ENCODE assay signal across 17 cellular contexts in genomic region chr5:149681922-149682321, GRCh38. TPM values are rescaled to one million over a fixed set of nuclear protein-coding genes. Genes with fewer than 3 reads are reported as not detected.
A peak's percentile ranks its signal among the peaks of the same experiment; 100 is the strongest.
DNase-seq lines count a peak whose midpoint lies in the region; ATAC-seq, FAIRE-seq and TF ChIP-seq lines count a peak whose summit lies in the region.
"Had no signal": no experiment of that assay in that cellular context is flagged by ENCODE, and none has a peak within 500 bp of the region (broad histone marks: within the 10 kb centered on the region; RNA-seq: fewer than 3 reads in every experiment).

No MANE protein-coding gene starts in this region.

- no peak for FAIRE-seq in K562 (lab: Jason Lieb, UNC)
- no peak for FAIRE-seq in small intestine (lab: Jason Lieb, UNC)
- FAIRE-seq: A204.1, GM12878, GM19239 had no signal

- H3K4me1 ChIP-seq in left ventricle myocardium inferior (peaks cover 42% of the 10 kb centered on the region), K562 (replicated peaks in 1 of 2; ENCODE audit: control insufficient read depth in 2 of 2, insufficient read depth in 2 of 2, low read length in 2 of 2) (peaks cover 0 to 27% of the 10 kb centered on the region in 2 experiments; a peak in 2 of 5 replicates), small intestine (ENCODE audit: control insufficient read depth in 2 of 2, insufficient read depth in 1 of 2, low read depth in 1 of 2, low read length in 1 of 2) (peaks cover 0 to 1% of the 10 kb centered on the region in 2 donors)
- H3K4me1 ChIP-seq in BLaER1 treated with 17β-estradiol and CSF1 and Interleukin-3, amounts not matched to agents 10 nM and 100 nM: peaks cover 54 to 100% (median 98%) of the 10 kb centered on the region in 10 experiments
- H3K4me1 ChIP-seq: BE2C had no signal

- H3K27me3 Mint-ChIP-seq in stimulated activated memory B cell treated with anti-CD40 and anti-IgM and Interleukin-4, amounts not matched to agents 10 μg/mL and 1 μg/mL and 100 μg/mL, for 72 hours: no peaks in the 10 kb centered on the region

- no peaks in the 10 kb centered on the region for H3K79me2 ChIP-seq in K562 (ENCODE audit: control insufficient read depth, insufficient read depth, low read length)

- no peaks in the 10 kb centered on the region for H3K9me3 Mint-ChIP-seq in stimulated activated memory B cell treated with anti-CD40 and anti-IgM and Interleukin-4, amounts not matched to agents 10 μg/mL and 1 μg/mL and 100 μg/mL, for 72 hours
- H3K9me3 Mint-ChIP-seq: CD4-positive, CD25-positive, alpha-beta regulatory T cell; H9; IgD-negative memory B cell had no signal

- peak overlapping the region; percentile 38 for H3K27ac Mint-ChIP-seq in stimulated activated memory B cell treated with anti-CD40 and anti-IgM and Interleukin-4, amounts not matched to agents 10 μg/mL and 1 μg/mL and 100 μg/mL, for 72 hours
- H3K27ac Mint-ChIP-seq: H9 had no signal

- TF ChIP-seq CTCF in left ventricle myocardium inferior (IDR thresholded peaks at IDR 0.05; ENCODE audit: borderline replicate concordance) (no peak), K562 (IDR thresholded peaks at IDR 0.05 in 2 of 3, conservative IDR thresholded peaks at IDR 0.05 in 1 of 3; ENCODE audit: insufficient read depth in 2 of 3, low read depth in 1 of 3, low read length in 3 of 3) (no peak)

- peak overlapping the region; percentile 77 to 94 (median 83) for H3K4me2 ChIP-seq in BLaER1 treated with 17β-estradiol and CSF1 and Interleukin-3, amounts not matched to agents 10 nM and 100 nM
- H3K4me2 ChIP-seq in K562 (ENCODE audit: insufficient read depth, low read length): no peak overlapping the region

- intact Hi-C loops in left ventricle myocardium inferior (cut with micrococcal nuclease) (no loop called here), Right ventricle myocardium superior (cut with DNase I) (no loop called here), K562 (cut with micrococcal nuclease) (no loop called here)

- no peak overlapping the region for H3K4me3 Mint-ChIP-seq in stimulated activated memory B cell treated with anti-CD40 and anti-IgM and Interleukin-4, amounts not matched to agents 10 μg/mL and 1 μg/mL and 100 μg/mL, for 72 hours
- H3K4me3 Mint-ChIP-seq: CD4-positive, CD25-positive, alpha-beta regulatory T cell; H9 had no signal

- H3K36me3 ChIP-seq in left ventricle myocardium inferior: no peaks in the 10 kb centered on the region
- H3K36me3 ChIP-seq in BLaER1 treated with 17β-estradiol and CSF1 and Interleukin-3, amounts not matched to agents 10 nM and 100 nM: no peaks in the 10 kb centered on the region
- no peaks in the 10 kb centered on the region for H3K36me3 ChIP-seq in K562 (ENCODE audit: control insufficient read depth, insufficient read depth, low read length)
- no peaks in the 10 kb centered on the region for H3K36me3 ChIP-seq in small intestine (ENCODE audit: control insufficient read depth in 2 of 2, insufficient read depth in 2 of 2, low read length in 2 of 2)
- H3K36me3 ChIP-seq: BE2C had no signal

- TF ChIP-seq EP300 in K562 (IDR thresholded peaks at IDR 0.05; ENCODE audit: low read length): no peak

- no TSS peak for BruUV-seq in K562 (replicated peaks; lab: Mats Ljungman, UMichigan)

- DNase-seq in left ventricle myocardium inferior: no peak
- DNase-seq in Right ventricle myocardium superior: no peak
- no peak for DNase-seq in K562 (ENCODE audit: extremely low read depth in 1 of 4, low spot score in 3 of 4)
- no peak for DNase-seq in small intestine
- no peak for DNase-seq in activated naive CD4-positive, alpha-beta T cell treated with anti-CD3 and anti-CD28 coated beads, Interleukin-2, amount 50 U/mL, for 16 hours
- DNase-seq in RKO (ENCODE audit: low spot score): no peak
- DNase-seq: BE2C; CD4-positive, CD25-positive, alpha-beta regulatory T cell; DMS79; GOT3; H9 had no signal

- no peak for TF ChIP-seq RAD21 in K562 (CRISPR knock-in tag; conservative IDR thresholded peaks at IDR 0.05 in 1 of 2, IDR thresholded peaks at IDR 0.05 in 1 of 2)

- H2AFZ ChIP-seq in K562 (ENCODE audit: low read depth, low read length): no peak overlapping the region

- H3K36me3 Mint-ChIP-seq in stimulated activated memory B cell treated with anti-CD40 and anti-IgM and Interleukin-4, amounts not matched to agents 10 μg/mL and 1 μg/mL and 100 μg/mL, for 72 hours: no peaks in the 10 kb centered on the region
- H3K36me3 Mint-ChIP-seq: CD4-positive, CD25-positive, alpha-beta regulatory T cell; IgD-negative memory B cell had no signal

- no peak for TF ChIP-seq POLR2A in K562 (conservative IDR thresholded peaks at IDR 0.05)

- H3K27me3 ChIP-seq in left ventricle myocardium inferior (ENCODE audit: low read depth): no peaks in the 10 kb centered on the region
- H3K27me3 ChIP-seq in BLaER1 treated with 17β-estradiol and CSF1 and Interleukin-3, amounts not matched to agents 10 nM and 100 nM: no peaks in the 10 kb centered on the region
- no peaks in the 10 kb centered on the region; a peak in 1 of 5 replicates for H3K27me3 ChIP-seq in K562 (ENCODE audit: control insufficient read depth in 2 of 2, insufficient read depth in 2 of 2, low read length in 2 of 2)
- H3K27me3 ChIP-seq in small intestine (ENCODE audit: control insufficient read depth in 2 of 2, insufficient read depth in 2 of 2, low read length in 2 of 2): no peaks in the 10 kb centered on the region
- H3K27me3 ChIP-seq: BE2C had no signal

- in situ Hi-C loops in K562 (cut with MboI): no loop called here

- no peaks in the 10 kb centered on the region for H3K9me3 ChIP-seq in left ventricle myocardium inferior (replicated peaks)
- peaks cover 0 to 5% (median 0%) of the 10 kb centered on the region in 11 experiments; a peak in 1 of 22 replicates for H3K9me3 ChIP-seq in BLaER1 treated with 17β-estradiol and CSF1 and Interleukin-3, amounts not matched to agents 10 nM and 100 nM (replicated peaks in 1 of 11)
- no peaks in the 10 kb centered on the region for H3K9me3 ChIP-seq in K562 (replicated peaks; ENCODE audit: control insufficient read depth, insufficient read depth, low read depth, low read length)
- H3K9me3 ChIP-seq in small intestine (ENCODE audit: control insufficient read depth, low read depth): no peaks in the 10 kb centered on the region
- H3K9me3 ChIP-seq: BE2C had no signal

- ATAC-seq in Right ventricle myocardium superior (ENCODE audit: poor library complexity) (no peak), K562 (no peak)
- ATAC-seq in stimulated activated memory B cell treated with anti-CD40 and anti-IgM and Interleukin-4, amounts not matched to agents 10 μg/mL and 1 μg/mL and 100 μg/mL, for 72 hours: no peak
- ATAC-seq: GM12878 had no signal

- H3K27ac ChIP-seq in left ventricle myocardium inferior (replicated peaks) (peak overlapping the region; percentile 90), K562 (ENCODE audit: extremely low read depth, low read depth, low read length) (no peak overlapping the region), small intestine (ENCODE audit: low read depth in 1 of 2, low read length in 1 of 2) (no peak overlapping the region)
- peak overlapping the region; percentile 68 to 95 (median 84); a peak in 21 of 22 replicates for H3K27ac ChIP-seq in BLaER1 treated with 17β-estradiol and CSF1 and Interleukin-3, amounts not matched to agents 10 nM and 100 nM

- WGBS in K562 (ENCODE audit: insufficient coverage, low coverage, missing lambda C conversion rate): 62% methylated on average over 2 of the region's 2 CpGs
- WGBS in small intestine, 3 donors: 96 to 100% (median 98%) methylated on average over 2 of the region's 2 CpGs

- peak overlapping the region in 9 of 11 experiments; percentile 21 to 80 (median 71); a peak in 12 of 22 replicates for H3K9ac ChIP-seq in BLaER1 treated with 17β-estradiol and CSF1 and Interleukin-3, amounts not matched to agents 10 nM and 100 nM
- no peak overlapping the region for H3K9ac ChIP-seq in K562 (ENCODE audit: insufficient read depth in 1 of 2, low read depth in 2 of 2, low read length in 2 of 2)

- H3K4me3 ChIP-seq in left ventricle myocardium inferior (no peak overlapping the region), K562 (no peak overlapping the region), small intestine (ENCODE audit: low read depth in 1 of 2, low read length in 2 of 2) (no peak overlapping the region)
- H3K4me3 ChIP-seq in BLaER1 treated with 17β-estradiol and CSF1 and Interleukin-3, amounts not matched to agents 10 nM and 100 nM: no peak overlapping the region
- H3K4me3 ChIP-seq: GM12878 had no signal

- CTCF ChIA-PET in K562 (lab: Yijun Ruan, JAX; ENCODE audit: low intra/inter-chr PET ratio): no interaction called here

- H3K4me1 Mint-ChIP-seq in stimulated activated memory B cell treated with anti-CD40 and anti-IgM and Interleukin-4, amounts not matched to agents 10 μg/mL and 1 μg/mL and 100 μg/mL, for 72 hours: peaks cover 57% of the 10 kb centered on the region
- H3K4me1 Mint-ChIP-seq: CD4-positive, CD25-positive, alpha-beta regulatory T cell; H9 had no signal

- H4K20me1 ChIP-seq in BLaER1 treated with 17β-estradiol and CSF1 and Interleukin-3, amounts not matched to agents 10 nM and 100 nM: no peaks in the 10 kb centered on the region
- H4K20me1 ChIP-seq in K562 (replicated peaks; ENCODE audit: control insufficient read depth, insufficient read depth, low read length): no peaks in the 10 kb centered on the region

- H3K9me1 ChIP-seq in K562 (ENCODE audit: control insufficient read depth, insufficient read depth, low read length): no peaks in the 10 kb centered on the region

- POLR2A ChIA-PET in K562 (lab: Yijun Ruan, JAX): no interaction called here

TF ChIP-seq in K562, 482 proteins besides CTCF, POLR2A, EP300 and RAD21 (continues in another document):
- TF ChIP-seq HDAC2 (IDR thresholded peaks at IDR 0.05): 0 out of 2 replicates have a peak, but pooled peaks have one; percentile 38
- no peak for TF ChIP-seq TCF7L2 (IDR thresholded peaks at IDR 0.05; ENCODE audit: low read depth, low read length)

RNA-seq across cellular contexts. Expression of gene PPARGC1B, which starts 48.2 kb away (rescaled TPM):
- total RNA-seq in left ventricle myocardium inferior (28.4 TPM), Right ventricle myocardium superior (27.9 TPM), K562 (2014; rRNA removed) (8.6 and 10.9 TPM in 2 replicates), K562 (2014; rRNA removed; fragmentation: Illumina TruSeq; extraction: Trizol) (7.1 TPM in 2 replicates), K562 (2015; rRNA removed; fragmentation: Illumina TruSeq; extraction: Trizol) (7.3 and 8.1 TPM in 2 replicates), K562 (2021) (23.3 and 29.0 TPM in 2 replicates)
- total RNA-seq in K562 (2011; cell fraction: chromatin; rRNA removed; ENCODE audit: low replicate concordance): 34.1 and 39.8 TPM in 2 replicates
- total RNA-seq in K562 (2011; cell fraction: nucleolus; rRNA removed): 20.5 and 21.1 TPM in 2 replicates
- 24.4 and 30.4 TPM in 2 replicates for total RNA-seq in K562 (2011; cell fraction: nucleoplasm; rRNA removed)
- polyA plus RNA-seq in K562 (2011; rRNA removed) (2.8 and 3.0 TPM in 2 replicates), K562 (2014; fragmentation: Illumina TruSeq; extraction: Trizol) (11.6 and 11.7 TPM in 2 replicates), K562 (2014; fragmentation: Nextera tagmentation; extraction: Ambion mirVana) (1 to 10 TPM; 2.5 to 6.3 TPM), K562 (2014; rRNA removed) (8.7 and 8.8 TPM in 2 replicates), small intestine (1 to 10 TPM; 3.0 to 8.9 (median 5.6) TPM)
- 2.2 and 2.6 TPM in 2 replicates for polyA plus RNA-seq in K562 (2011; cell fraction: cytosol; rRNA removed)
- 13.0 and 17.4 TPM in 2 replicates for polyA plus RNA-seq in K562 (2011; cell fraction: nucleus; rRNA removed)
- polyA plus RNA-seq in K562 (2012): 6.4 and 8.1 TPM in 2 replicates
- polyA minus RNA-seq in K562 (2011; rRNA and poly(A)+ RNA removed): 7.3 and 7.7 TPM in 2 replicates
- 8.8 and 11.6 TPM in 2 replicates for polyA minus RNA-seq in K562 (2011; cell fraction: cytosol; rRNA and poly(A)+ RNA removed)
- polyA minus RNA-seq in K562 (2011; cell fraction: nucleus; rRNA and poly(A)+ RNA removed): 9.4 and 10.8 TPM in 2 replicates

Comparison
In these comparisons a context has a peak if more than half of its experiments do, and no peak if none do; other contexts are left out.
1. H3K27ac ChIP-seq: peak in left ventricle myocardium inferior (single experiment) and BLaER1 treated with 17β-estradiol and CSF1 and Interleukin-3, amounts not matched to agents 10 nM and 100 nM (11 of 11); none in K562 (single experiment) and small intestine (0 of 2).
2. H3K9ac ChIP-seq: peak in BLaER1 treated with 17β-estradiol and CSF1 and Interleukin-3, amounts not matched to agents 10 nM and 100 nM (9 of 11); none in K562 (0 of 2).